8 cellular contexts compared by ENCODE assay signal in genomic region chr15:100880139-100880896, GRCh38. TPM values are rescaled to one million over a fixed set of nuclear protein-coding genes. Genes with fewer than 3 reads are reported as not detected.
A peak's percentile ranks its signal among the peaks of the same experiment; 100 is the strongest.
DNase-seq lines count a peak whose midpoint lies in the region; ATAC-seq and TF ChIP-seq lines count a peak whose summit lies in the region.

No MANE protein-coding gene starts in this region.

- peak; percentile 15 for DNase-seq in GM23248
- DNase-seq in activated T-cell treated with anti-CD3 and anti-CD28 coated beads, Interleukin-2, amount 50 U/mL, for 72 hours = no peak
- DNase-seq in right atrium auricular region (ENCODE audit: low spot score) = no peak
- no peak for DNase-seq in gastrocnemius medialis
- DNase-seq in islet precursor cell = no peak
- DNase-seq in NCI-H2081 treated with DMSO at 0.1 percent for 48 hours (lab: John Stamatoyannopoulos, UW) = no peak
- DNase-seq in HCEC 1CT = no peak

- WGBS in GM23248 (ENCODE audit: low coverage in 1 of 2, low lambda C conversion rate in 2 of 2, missing lambda C conversion rate in 2 of 2), 2 experiments = 22 to 29% methylated on average over 60 to 77 of the region's 80 CpGs

- peak overlapping the region; percentile 46 for H2AFZ ChIP-seq in GM23248

- no peaks in the 10 kb centered on the region for H3K4me1 Mint-ChIP-seq in activated T-cell treated with anti-CD3 and anti-CD28 coated beads, Interleukin-2, amount 50 U/mL, for 72 hours (ENCODE audit: low read depth)

- peaks cover 0 to 2% of the 10 kb centered on the region in 2 donors for H3K36me3 Mint-ChIP-seq in activated T-cell treated with anti-CD3 and anti-CD28 coated beads, Interleukin-2, amount 50 U/mL, for 72 hours (ENCODE audit: insufficient read depth in 2 of 2)

- no peaks in the 10 kb centered on the region for H3K4me1 ChIP-seq in GM23248 (ENCODE audit: insufficient read depth)
- peaks cover 0 to 10% of the 10 kb centered on the region in 2 donors for H3K4me1 ChIP-seq in right atrium auricular region
- no peaks in the 10 kb centered on the region for H3K4me1 ChIP-seq in gastrocnemius medialis

- H3K9me3 Mint-ChIP-seq in activated T-cell treated with anti-CD3 and anti-CD28 coated beads, Interleukin-2, amount 50 U/mL, for 72 hours = no peaks in the 10 kb centered on the region

- in situ Hi-C loops in GM23248 (cut with MboI) (no loop called here), gastrocnemius medialis (cut with MboI; ENCODE audit: low sequenced_read_pairs in 4 of 4) (no loop called here)

- no peaks in the 10 kb centered on the region for H3K79me2 ChIP-seq in GM23248 (ENCODE audit: insufficient read depth)

- ATAC-seq in activated T-cell treated with anti-CD3 and anti-CD28 coated beads, Interleukin-2, amount 50 U/mL, for 72 hours (replicated peaks in 1 of 2) = no peak
- ATAC-seq in gastrocnemius medialis = no peak
- ATAC-seq in HG03442 (IDR thresholded peaks at IDR 0.05; ENCODE audit: unreplicated experiment) = no peak

- TF ChIP-seq CTCF in right atrium auricular region (IDR thresholded peaks at IDR 0.05) (no peak), gastrocnemius medialis (IDR thresholded peaks at IDR 0.05 in 4 of 5, conservative IDR thresholded peaks at IDR 0.05 in 1 of 5) (no peak)

- peak overlapping the region; percentile 68 for H3K4me3 ChIP-seq in GM23248
- peak overlapping the region; percentile 39 to 56 for H3K4me3 ChIP-seq in right atrium auricular region
- H3K4me3 ChIP-seq in gastrocnemius medialis = peak overlapping the region; percentile 25 to 48 (median 36)

- H3K27me3 ChIP-seq in GM23248 (replicated peaks; ENCODE audit: insufficient read depth) (0 out of 2 replicates have a peak, but pooled peaks cover 3% of the 10 kb centered on the region), right atrium auricular region (peaks cover 0 to 7% of the 10 kb centered on the region in 2 donors), gastrocnemius medialis (peaks cover 0 to 23% (median 6%) of the 10 kb centered on the region in 3 donors)

- H3K9ac ChIP-seq in GM23248 = no peak overlapping the region

- no peaks in the 10 kb centered on the region for H3F3A ChIP-seq in GM23248 (ENCODE audit: insufficient read depth)

- intact Hi-C loops in gastrocnemius medialis (cut with DNase I; ENCODE audit: low total_unique reads) = no loop called here

- H3K36me3 ChIP-seq in GM23248 (ENCODE audit: low read depth) (no peaks in the 10 kb centered on the region), right atrium auricular region (no peaks in the 10 kb centered on the region), gastrocnemius medialis (no peaks in the 10 kb centered on the region)

- no peak overlapping the region for H3K27ac ChIP-seq in GM23248
- H3K27ac ChIP-seq in right atrium auricular region = peak overlapping the region in 1 of 2 donors; percentile 8
- no peak overlapping the region for H3K27ac ChIP-seq in gastrocnemius medialis

- H3K27ac Mint-ChIP-seq in activated T-cell treated with anti-CD3 and anti-CD28 coated beads, Interleukin-2, amount 50 U/mL, for 72 hours = no peak overlapping the region

- no peaks in the 10 kb centered on the region for H3K9me2 ChIP-seq in GM23248 (ENCODE audit: insufficient read depth)

- no peaks in the 10 kb centered on the region for H4K20me1 ChIP-seq in GM23248 (ENCODE audit: insufficient read depth)

- H3K4me2 ChIP-seq in GM23248 (ENCODE audit: unreplicated experiment) = no peak overlapping the region

- TF ChIP-seq POLR2A in gastrocnemius medialis (IDR thresholded peaks at IDR 0.05) = no peak

- peak overlapping the region; percentile 59 to 67 for H3K4me3 Mint-ChIP-seq in activated T-cell treated with anti-CD3 and anti-CD28 coated beads, Interleukin-2, amount 50 U/mL, for 72 hours

- peaks cover 86% of the 10 kb centered on the region for H3K27me3 Mint-ChIP-seq in activated T-cell treated with anti-CD3 and anti-CD28 coated beads, Interleukin-2, amount 50 U/mL, for 72 hours (ENCODE audit: low read depth)

- H3K9me3 ChIP-seq in GM23248 (ENCODE audit: low read depth) = no peaks in the 10 kb centered on the region
- no peaks in the 10 kb centered on the region for H3K9me3 ChIP-seq in right atrium auricular region
- no peaks in the 10 kb centered on the region for H3K9me3 ChIP-seq in gastrocnemius medialis

RNA-seq across cellular contexts. Expression of gene ALDH1A3, which starts 0.7 kb away (rescaled TPM):
- 5.8 and 9.9 TPM in 2 replicates for total RNA-seq in GM23248 (2014; rRNA removed; shearing (Covaris generic))
- polyA plus RNA-seq in GM23248 (2016; fragmentation: Nextera tagmentation; extraction: Ambion mirVana) = 4.8 TPM in 2 replicates
- total RNA-seq in activated T-cell treated with anti-CD3 and anti-CD28 coated beads, Interleukin-2, amount 50 U/mL, for 72 hours = under 1 TPM in 1 of 2 donors, not detected in 1; 0.14 TPM
- total RNA-seq in right atrium auricular region (10 to 100 TPM; 14.7 to 19.7 TPM), gastrocnemius medialis (10 to 100 TPM in 2 of 4 donors, 1 to 10 TPM in 2; 5.8 to 33.9 (median 15.1) TPM)

RNA-seq across cellular contexts. Expression of gene LRRK1, which starts 38.8 kb away (rescaled TPM):
- 6.2 and 6.8 TPM in 2 replicates for total RNA-seq in GM23248 (2014; rRNA removed; shearing (Covaris generic))
- polyA plus RNA-seq in GM23248 (2016; fragmentation: Nextera tagmentation; extraction: Ambion mirVana) = 5.9 and 6.4 TPM in 2 replicates
- total RNA-seq in activated T-cell treated with anti-CD3 and anti-CD28 coated beads, Interleukin-2, amount 50 U/mL, for 72 hours = 1 to 10 TPM in 1 of 2 donors, under 1 TPM in 1; 0.74 to 1.2 TPM
- 1 to 10 TPM; 1.9 to 4.4 TPM for total RNA-seq in right atrium auricular region
- total RNA-seq in gastrocnemius medialis = 1 to 10 TPM in 3 of 4 donors, under 1 TPM in 1; 0.87 to 5.6 (median 1.7) TPM
